Comparison of ENCODE assay signal across 24 cellular contexts in the genomic region with DNA sequence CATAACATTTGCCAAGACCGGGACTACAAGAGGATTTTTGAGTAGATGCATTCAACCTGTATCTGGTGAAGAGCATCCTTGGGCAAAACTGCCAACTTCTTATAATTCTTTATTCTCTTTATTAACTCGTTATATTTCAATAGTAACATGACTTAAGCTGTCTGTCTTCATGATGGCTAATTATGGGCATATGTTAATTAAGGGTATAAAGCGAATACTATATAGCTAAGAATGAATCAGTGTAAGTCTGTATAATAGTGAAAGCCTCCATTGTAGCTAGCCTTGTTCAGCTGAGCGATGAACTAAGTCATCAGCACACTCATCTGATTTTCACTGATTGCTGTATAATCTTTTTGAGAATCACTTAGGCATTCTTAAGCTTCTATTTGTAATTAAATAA. TPM values are rescaled to one million over a fixed set of nuclear protein-coding genes. Genes with fewer than 3 reads are reported as not detected.
"Had no signal": no experiment of that assay in that cellular context is flagged by ENCODE, and none has a peak within 500 bp of the region (broad histone marks: within the 10 kb centered on the region; RNA-seq: fewer than 3 reads in every experiment).

No MANE protein-coding gene starts in this region.

- H3K27ac ChIP-seq: SK-N-MC, VCaP had no signal

- H3K4me3 ChIP-seq: SK-N-MC had no signal

- ATAC-seq: activated CD4-positive, alpha-beta T cell treated with anti-CD3 and anti-CD28 coated beads for 36 hours had no signal

- DNase-seq: activated CD4-positive, alpha-beta memory T cell treated with anti-CD3 and anti-CD28 coated beads, Interleukin-2, amount 10 ng/mL, durations not matched to agents 7 days and 5 days; activated CD4-positive, alpha-beta T cell treated with anti-CD3 and anti-CD28 coated beads for 36 hours; activated CD4-positive, alpha-beta T cell treated with anti-CD3 and anti-CD28 coated beads, Interleukin-2, amount 50 U/mL, for 1 hour; activated gamma-delta T cell treated with Interleukin-2 at 50 U/mL for 16 hours; activated naive CD4-positive, alpha-beta T cell treated with anti-CD3 and anti-CD28 coated beads, Interleukin-2, amount 10 ng/mL, durations not matched to agents 7 days and 5 days; activated naive CD8-positive, alpha-beta T cell treated with anti-CD3 and anti-CD28 coated beads for 36 hours; activated T-cell treated with anti-CD3 and anti-CD28 coated beads for 4 hours; activated T-cell treated with anti-CD3 and anti-CD28 coated beads, Interleukin-2, amount 50 U/mL, for 48 hours; KG1; NCI-H1092 treated with DMSO at 0.1 percent for 48 hours; NCI-H1417 treated with DMSO at 0.1 percent for 48 hours; NCI-H1694; NCI-H2029; NCI-H2107; NCI-H345; NCI-H510A; NCI-H526 treated with DMSO at 0.1 percent for 48 hours; SIG-M5; T-helper 1 cell had no signal

RNA-seq across cellular contexts. Expression of a gene that starts 41.9 kb away (rescaled TPM):
- total RNA-seq: MCF 10A, OCI-LY7, RPMI7951 had no signal
